22 cellular contexts compared by ENCODE assay signal in genomic region chr7:152423991-152424347, GRCh38.
"Had no signal": no experiment of that assay in that cellular context is flagged by ENCODE, and none has a peak within 500 bp of the region (broad histone marks: within the 10 kb centered on the region; RNA-seq: fewer than 3 reads in every experiment).

No MANE protein-coding gene starts in this region.

- H3K27ac ChIP-seq: colonic mucosa, SJCRH30 had no signal

- H3K27ac Mint-ChIP-seq: activated CD8-positive, alpha-beta memory T cell treated with anti-CD3 and anti-CD28 coated beads, Interleukin-2, amount 10 ng/mL, durations not matched to agents 7 days and 5 days; activated naive CD8-positive, alpha-beta T cell treated with anti-CD3 and anti-CD28 coated beads, Interleukin-2, amount 10 ng/mL, durations not matched to agents 7 days and 5 days had no signal

- H3K4me1 ChIP-seq: colonic mucosa, SJCRH30 had no signal

- H3K27me3 ChIP-seq: adrenal gland, colonic mucosa, SJCRH30 had no signal

- H3K36me3 ChIP-seq: adrenal gland, colonic mucosa had no signal

- H3K9me3 ChIP-seq: adrenal gland, colonic mucosa had no signal

- H3K9ac ChIP-seq: SK-N-SH had no signal

- ATAC-seq: activated CD8-positive, alpha-beta memory T cell treated with anti-CD3 and anti-CD28 coated beads, Interleukin-2, amount 10 ng/mL, durations not matched to agents 7 days and 5 days had no signal

- H3K27me3 Mint-ChIP-seq: activated CD8-positive, alpha-beta memory T cell treated with anti-CD3 and anti-CD28 coated beads, Interleukin-2, amount 10 ng/mL, durations not matched to agents 7 days and 5 days; activated naive CD8-positive, alpha-beta T cell treated with anti-CD3 and anti-CD28 coated beads, Interleukin-2, amount 10 ng/mL, durations not matched to agents 7 days and 5 days had no signal

- H3K4me3 ChIP-seq: adrenal gland, colonic mucosa, SJCRH30 had no signal

- H3K4me2 ChIP-seq: SK-N-SH had no signal

- DNase-seq: activated CD4-positive, alpha-beta T cell treated with anti-CD3 and anti-CD28 coated beads for 4 hours; activated CD8-positive, alpha-beta memory T cell treated with anti-CD3 and anti-CD28 coated beads, Interleukin-2, amount 10 ng/mL, durations not matched to agents 7 days and 5 days; activated gamma-delta T cell treated with Interleukin-2 at 50 U/mL for 16 hours; activated naive CD8-positive, alpha-beta T cell treated with anti-CD3 and anti-CD28 coated beads, Interleukin-2, amount 10 ng/mL, durations not matched to agents 7 days and 5 days; anterior cingulate cortex; caudate nucleus; colonic mucosa; MM.1S; NCI-H1105; NCI-H1436; NCI-H1694 treated with DMSO at 0.1 percent for 48 hours; NCI-H2029 treated with DMSO at 0.1 percent for 48 hours; NCI-H345; NCI-H510A; NCI-H526 treated with DMSO at 0.1 percent for 48 hours; NCI-H82; Right ventricle myocardium superior; SJCRH30; SK-N-SH; T-helper 1 cell had no signal

- H3K4me3 Mint-ChIP-seq: activated CD8-positive, alpha-beta memory T cell treated with anti-CD3 and anti-CD28 coated beads, Interleukin-2, amount 10 ng/mL, durations not matched to agents 7 days and 5 days; activated naive CD8-positive, alpha-beta T cell treated with anti-CD3 and anti-CD28 coated beads, Interleukin-2, amount 10 ng/mL, durations not matched to agents 7 days and 5 days; T-helper 2 cell treated with Interferon-gamma antibody and Interleukin-4, amounts not matched to agents 5 μg/mL and 100 μg/mL, for 36 hours had no signal
